Comparison of ENCODE assay signal across 8 cellular contexts in genomic region chr10:95290801-95291633, GRCh38. TPM values are rescaled to one million over a fixed set of nuclear protein-coding genes. Genes with fewer than 3 reads are reported as not detected.
DNase-seq lines count a peak whose midpoint lies in the region; ATAC-seq and TF ChIP-seq lines count a peak whose summit lies in the region.

PDLIM1 (minus strand) TSS chr10:95291003; CDS start chr10:95290915, 88 bp downstream.

- no peak for TF ChIP-seq RAD21 in SK-N-SH (IDR thresholded peaks at IDR 0.05; ENCODE audit: low read length)

- no peaks in the 10 kb centered on the region for H3K27me3 ChIP-seq in SK-N-SH (ENCODE audit: insufficient read depth)

- peak within 1 kb of the TSS in 1 of 2 experiments; percentile 42; a peak in 1 of 4 replicates for H3K27ac ChIP-seq in SK-N-SH (ENCODE audit: low read depth in 2 of 2, low read length in 1 of 2)

- peak; percentile 41 for ATAC-seq in GM21381 (IDR thresholded peaks at IDR 0.05; ENCODE audit: unreplicated experiment)

- peak within 1 kb of the TSS; percentile 85 to 94 for H3K4me3 ChIP-seq in SK-N-SH (ENCODE audit: low read depth in 2 of 2, low read length in 1 of 2)

- H3K9me2 ChIP-seq in SK-N-SH: no peaks in the 10 kb centered on the region

- WGBS in SK-N-SH (ENCODE audit: low lambda C conversion rate): 41% methylated on average over 30 of the region's 82 CpGs

- H3K9ac ChIP-seq in SK-N-SH: peak within 1 kb of the TSS; percentile 92

- H3K27ac Mint-ChIP-seq in MCF 10A (ENCODE audit: low read depth, unreplicated experiment) (peak within 1 kb of the TSS; percentile 46), immature natural killer cell (peak within 1 kb of the TSS; percentile 64 to 88 (median 83))

- H3K27me3 Mint-ChIP-seq in MCF 10A (ENCODE audit: insufficient read depth, unreplicated experiment) (no peaks in the 10 kb centered on the region), immature natural killer cell (ENCODE audit: low read depth in 3 of 3) (peaks cover 4 to 12% (median 5%) of the 10 kb centered on the region in 3 donors)

- no peaks in the 10 kb centered on the region for H3K36me3 ChIP-seq in SK-N-SH (replicated peaks in 1 of 2; ENCODE audit: control insufficient read depth in 1 of 2, insufficient read depth in 2 of 2, low read length in 1 of 2)

- H2AFZ ChIP-seq in SK-N-SH (ENCODE audit: low read depth): peak within 1 kb of the TSS; percentile 88

- BruUV-seq in MCF 10A (replicated peaks; lab: Mats Ljungman, UMichigan): no TSS peak

- H3K4me1 Mint-ChIP-seq in MCF 10A (ENCODE audit: insufficient read depth, unreplicated experiment): peaks cover 18% of the 10 kb centered on the region
- peaks cover 52 to 59% of the 10 kb centered on the region in 2 donors for H3K4me1 Mint-ChIP-seq in immature natural killer cell

- DNase-seq in EL: peak; percentile 73
- DNase-seq in HT-29 (ENCODE audit: low spot score): peak; percentile 72
- peak; percentile 92 for DNase-seq in SK-N-SH
- peak; percentile 56 for DNase-seq in MCF 10A (ENCODE audit: unreplicated experiment)
- DNase-seq in immature natural killer cell: peak; percentile 63 to 70 (median 63)
- peak; percentile 44 for DNase-seq in stimulated activated CD4-positive, alpha-beta T cell treated with anti-CD3 and anti-CD28 coated beads, Interleukin-15, amount 100 ng/mL, for 24 hours
- DNase-seq in GOT3 (lab: John Stamatoyannopoulos, UW): no peak

- H3K9me3 Mint-ChIP-seq in MCF 10A (ENCODE audit: unreplicated experiment) (no peaks in the 10 kb centered on the region), immature natural killer cell (no peaks in the 10 kb centered on the region)

- CTCF ChIA-PET in SK-N-SH (lab: Yijun Ruan, JAX): interaction anchor here (0.6 to 1.1 kb wide), 2 partner anchors 58 to 72 kb away, joined by 3 to 5 read pairs; no protein-coding TSS in a partner anchor
- CTCF ChIA-PET in MCF 10A (lab: Yijun Ruan, JAX): interaction anchor here (0.6 to 1.6 kb wide), 5 partner anchors 14 to 160 kb away, joined by 3 to 8 read pairs (median 3); no protein-coding TSS in a partner anchor

- TF ChIP-seq CTCF in SK-N-SH (IDR thresholded peaks at IDR 0.05) (peak; percentile 46), MCF 10A (IDR thresholded peaks at IDR 0.05; ENCODE audit: unreplicated experiment) (peak; percentile 21)

- H3K36me3 Mint-ChIP-seq in MCF 10A (ENCODE audit: insufficient read depth, unreplicated experiment) (no peaks in the 10 kb centered on the region), immature natural killer cell (no peaks in the 10 kb centered on the region)

- H3K4me3 Mint-ChIP-seq in MCF 10A (ENCODE audit: unreplicated experiment): peak within 1 kb of the TSS; percentile 87
- H3K4me3 Mint-ChIP-seq in immature natural killer cell: peak within 1 kb of the TSS; percentile 87 to 92 (median 90)

- H3K9me3 ChIP-seq in SK-N-SH: no peaks in the 10 kb centered on the region

- H3K4me1 ChIP-seq in SK-N-SH (ENCODE audit: control insufficient read depth in 1 of 2, insufficient read depth in 2 of 2, low read depth in 1 of 2, low read length in 1 of 2): peaks cover 3 to 4% of the 10 kb centered on the region in 2 experiments; a peak in 1 of 4 replicates

- POLR2A ChIA-PET in SK-N-SH (lab: Yijun Ruan, JAX) (no interaction called here), MCF 10A (lab: Yijun Ruan, JAX) (interaction anchor here (0.7 to 1.6 kb wide), 7 partner anchors 9 to 1044 kb away, joined by 3 to 8 read pairs (median 4); no protein-coding TSS in a partner anchor)

- H3F3A ChIP-seq in SK-N-SH (replicated peaks; ENCODE audit: insufficient read depth): peaks cover 5% of the 10 kb centered on the region

- H3K79me2 ChIP-seq in SK-N-SH (ENCODE audit: insufficient read depth): peaks cover 45% of the 10 kb centered on the region

- H4K20me1 ChIP-seq in SK-N-SH (ENCODE audit: insufficient read depth): no peaks in the 10 kb centered on the region

- TF ChIP-seq EP300 in SK-N-SH (IDR thresholded peaks at IDR 0.05; ENCODE audit: borderline replicate concordance in 1 of 2, low read depth in 1 of 2, low read length in 1 of 2): no peak

- H3K4me2 ChIP-seq in SK-N-SH: peak within 1 kb of the TSS; percentile 82

- intact Hi-C loops in MCF 10A (cut with micrococcal nuclease): loop anchor here (1.0 to 2.0 kb wide), 3 partner anchors 18 to 72 kb away; no protein-coding TSS in a partner anchor

TF ChIP-seq in SK-N-SH, 30 proteins besides CTCF, POLR2A, EP300 and RAD21:
- TF ChIP-seq USF2 (IDR thresholded peaks at IDR 0.05; ENCODE audit: borderline replicate concordance, low read depth, low read length) (no peak), RCOR1 (IDR thresholded peaks at IDR 0.05; ENCODE audit: low read length) (0 out of 2 replicates have a peak, but pooled peaks have one; percentile 14), TAF1 (IDR thresholded peaks at IDR 0.05; ENCODE audit: borderline replicate concordance, low read depth, low read length) (peak; percentile 48; the same call in 1 of the 2 replicates), POLR2AphosphoS5 (IDR thresholded peaks at IDR 0.05; ENCODE audit: low read depth, low read length) (peak; percentile 22; the same call in 1 of the 2 replicates), RFX5 (IDR thresholded peaks at IDR 0.05; ENCODE audit: low read length) (no peak)
- TF ChIP-seq, protein P1, sequence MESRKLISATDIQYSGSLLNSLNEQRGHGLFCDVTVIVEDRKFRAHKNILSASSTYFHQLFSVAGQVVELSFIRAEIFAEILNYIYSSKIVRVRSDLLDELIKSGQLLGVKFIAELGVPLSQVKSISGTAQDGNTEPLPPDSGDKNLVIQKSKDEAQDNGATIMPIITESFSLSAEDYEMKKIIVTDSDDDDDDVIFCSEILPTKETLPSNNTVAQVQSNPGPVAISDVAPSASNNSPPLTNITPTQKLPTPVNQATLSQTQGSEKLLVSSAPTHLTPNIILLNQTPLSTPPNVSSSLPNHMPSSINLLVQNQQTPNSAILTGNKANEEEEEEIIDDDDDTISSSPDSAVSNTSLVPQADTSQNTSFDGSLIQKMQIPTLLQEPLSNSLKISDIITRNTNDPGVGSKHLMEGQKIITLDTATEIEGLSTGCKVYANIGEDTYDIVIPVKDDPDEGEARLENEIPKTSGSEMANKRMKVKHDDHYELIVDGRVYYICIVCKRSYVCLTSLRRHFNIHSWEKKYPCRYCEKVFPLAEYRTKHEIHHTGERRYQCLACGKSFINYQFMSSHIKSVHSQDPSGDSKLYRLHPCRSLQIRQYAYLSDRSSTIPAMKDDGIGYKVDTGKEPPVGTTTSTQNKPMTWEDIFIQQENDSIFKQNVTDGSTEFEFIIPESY (IDR thresholded peaks at IDR 0.05; ENCODE audit: borderline replicate concordance, low read depth): no peak

RNA-seq across cellular contexts. Expression of gene PDLIM1, which starts in this region (rescaled TPM):
- 20.0 and 25.3 TPM in 2 replicates for total RNA-seq in HT-29 (2014; rRNA removed; shearing (Covaris generic))
- polyA plus RNA-seq in SK-N-SH (2012; rRNA removed) (74.4 and 97.2 TPM in 2 replicates), immature natural killer cell (10 to 100 TPM; 38.9 to 72.9 (median 41.2) TPM)
- 89.3 and 96.8 TPM in 2 replicates for polyA plus RNA-seq in SK-N-SH (2012; cell fraction: cytosol; rRNA removed)
- polyA plus RNA-seq in SK-N-SH (2012; cell fraction: nucleus; rRNA removed): 68.2 and 70.4 TPM in 2 replicates
- 74.6 and 98.1 TPM in 2 replicates for total RNA-seq in MCF 10A (2022)
